1 cellular context compared by ENCODE assay signal in genomic region chr22:20130319-20130718, GRCh38.
A peak's percentile ranks its signal among the peaks of the same experiment; 100 is the strongest.
TF ChIP-seq lines count a peak whose summit lies in the region.

No MANE protein-coding gene starts in this region.

TF ChIP-seq in K562, 482 proteins besides CTCF, POLR2A, EP300 and RAD21:
- TF ChIP-seq ZNF830 (CRISPR knock-in tag; IDR thresholded peaks at IDR 0.05) (0 out of 2 replicates have a peak, but pooled peaks have one; percentile 42), RHOXF2B (CRISPR knock-in tag; conservative IDR thresholded peaks at IDR 0.05) (peak; percentile 29; the same call in 1 of the 2 replicates), ETS1 (conservative IDR thresholded peaks at IDR 0.05; ENCODE audit: control insufficient read depth, low read depth, low read length) (0 out of 2 replicates have a peak, but pooled peaks have one; percentile 33), THAP12 (CRISPR knock-in tag; IDR thresholded peaks at IDR 0.05) (0 out of 2 replicates have a peak, but pooled peaks have one; percentile 10), SAFB (IDR thresholded peaks at IDR 0.05; ENCODE audit: borderline replicate concordance, low read depth, low read length) (no peak), ZBED1 (IDR thresholded peaks at IDR 0.05) (no peak), CGGBP1 (CRISPR knock-in tag; IDR thresholded peaks at IDR 0.05) (0 out of 2 replicates have a peak, but pooled peaks have one; percentile 67), CAMTA2 (CRISPR knock-in tag; conservative IDR thresholded peaks at IDR 0.05) (0 out of 2 replicates have a peak, but pooled peaks have one; percentile 82), ZNF282 (CRISPR knock-in tag; IDR thresholded peaks at IDR 0.05) (no peak), ETS2 (tag; IDR thresholded peaks at IDR 0.05; ENCODE audit: borderline replicate concordance, poor library complexity, severe bottlenecking) (peak; percentile 26), BHLHE40 (IDR thresholded peaks at IDR 0.05; ENCODE audit: low read length) (0 out of 2 replicates have a peak, but pooled peaks have one; percentile 18), ZNF445 (CRISPR knock-in tag; IDR thresholded peaks at IDR 0.05; ENCODE audit: low read depth) (no peak), SRSF3 (IDR thresholded peaks at IDR 0.05; ENCODE audit: insufficient read depth, low read length) (0 out of 2 replicates have a peak, but pooled peaks have one; percentile 59), HDAC6 (IDR thresholded peaks at IDR 0.05; ENCODE audit: low read depth, low read length) (0 out of 2 replicates have a peak, but pooled peaks have one; percentile 22), ZNF699 (CRISPR knock-in tag; IDR thresholded peaks at IDR 0.05; ENCODE audit: insufficient replicate concordance) (peak; percentile 69)
TF ChIP-seq in K562: peak in this region for 11.
